Comparison of ENCODE assay signal across 22 cellular contexts in genomic region chr9:21744320-21744719, GRCh38.
"Had no signal": no experiment of that assay in that cellular context is flagged by ENCODE, and none has a peak within 500 bp of the region (broad histone marks: within the 10 kb centered on the region; RNA-seq: fewer than 3 reads in every experiment).

No MANE protein-coding gene starts in this region.

- H3K9me3 ChIP-seq: ovary, right atrium auricular region, stomach, thoracic aorta had no signal

- H3K27me3 ChIP-seq: ovary, right atrium auricular region, stomach had no signal

- ATAC-seq: left colon; natural killer cell treated with Interleukin-12 subunit alpha and Interleukin-12 subunit beta and Interleukin-15 and Interleukin-18, amount 100 ng/mL, for 72 hours had no signal

- H3K36me3 ChIP-seq: neural progenitor cell, ovary, right atrium auricular region, stomach, thoracic aorta had no signal

- H3K4me3 ChIP-seq: lung, neural progenitor cell, ovary, right atrium auricular region, stomach, thoracic aorta had no signal

- H3K9ac ChIP-seq: neural progenitor cell had no signal

- H3K4me1 ChIP-seq: neural progenitor cell, right atrium auricular region, stomach had no signal

- DNase-seq: dermis blood vessel endothelial cell; erythroblast; foreskin melanocyte; head of caudate nucleus; hippocampal formation; left colon; left ventricle myocardium superior; mesenchymal stem cell; midbrain; nucleus accumbens; ovary; small intestine; stimulated activated CD4-positive, alpha-beta T cell treated with anti-CD3 and anti-CD28 coated beads, Interleukin-12 subunit alpha, Interleukin-12 subunit beta, amount 100 ng/mL, for 4 hours; stimulated activated naive CD4-positive, alpha-beta T cell; stomach; substantia nigra; trophoblast cell had no signal
